8 cellular contexts compared by ENCODE assay signal in genomic region chr19:21835810-21836444, GRCh38. TPM values are rescaled to one million over a fixed set of nuclear protein-coding genes. Genes with fewer than 3 reads are reported as not detected.
A peak's percentile ranks its signal among the peaks of the same experiment; 100 is the strongest.
DNase-seq lines count a peak whose midpoint lies in the region; ATAC-seq and TF ChIP-seq lines count a peak whose summit lies in the region.

ZNF43 (minus strand) TSS chr19:21836182; CDS start chr19:21836038, 144 bp downstream.

- TF ChIP-seq CTCF in HL-60 (IDR thresholded peaks at IDR 0.05; ENCODE audit: insufficient read depth, low read length), result no peak
- no peak for TF ChIP-seq CTCF in RWPE1 (conservative IDR thresholded peaks at IDR 0.05; ENCODE audit: low read depth)
- TF ChIP-seq CTCF in fibroblast of villous mesenchyme (IDR thresholded peaks at IDR 0.05; ENCODE audit: insufficient read depth, low read depth, low read length), result no peak
- no peak for TF ChIP-seq CTCF in nephron progenitor cell (IDR thresholded peaks at IDR 0.05)

- POLR2A ChIA-PET in RWPE1 (lab: Yijun Ruan, JAX; ENCODE audit: low non-redundant PET), result interaction anchor here (1.0 kb wide), 1 partner anchor 439 kb away, joined by 3 read pairs; no protein-coding TSS in a partner anchor

- H3K27ac ChIP-seq in HL-60 (replicated peaks) (peak within 1 kb of the TSS; percentile 36), RWPE1 (peak within 1 kb of the TSS; percentile 91)

- H3K27me3 Mint-ChIP-seq in nephron progenitor cell (ENCODE audit: low read depth, poor library complexity), result peaks cover 9% of the 10 kb centered on the region
- no peaks in the 10 kb centered on the region for H3K27me3 Mint-ChIP-seq in stimulated activated naive CD8-positive, alpha-beta T cell treated with anti-CD3 and anti-CD28 coated beads, Interleukin-15, Interleukin-2, amounts not matched to agents 100 ng/mL and 50 ng/mL, for 24 hours

- H3K4me3 ChIP-seq in HL-60 (replicated peaks; ENCODE audit: insufficient read depth, low read length) (no peak within 1 kb of the TSS), fibroblast of villous mesenchyme (ENCODE audit: low read depth, low read length) (peak within 1 kb of the TSS; percentile 72)

- DNase-seq in CD1c-positive myeloid dendritic cell (ENCODE audit: extremely low spot score) (peak; percentile 93), HL-60 (ENCODE audit: low read depth in 1 of 2, low spot score in 1 of 2) (peak in 1 of 2 experiments; percentile 39), RWPE1 (ENCODE audit: low spot score) (peak; percentile 83), fibroblast of villous mesenchyme (ENCODE audit: low read depth) (peak; percentile 95), nephron progenitor cell (peak; percentile 83)
- peak; percentile 89 for DNase-seq in activated gamma-delta T cell treated with anti-CD3 and anti-CD28 coated beads, Interleukin-2, amount 50 U/mL, for 16 hours (ENCODE audit: low read depth)

- peaks cover 23% of the 10 kb centered on the region for H3K4me1 Mint-ChIP-seq in nephron progenitor cell
- peaks cover 46% of the 10 kb centered on the region for H3K4me1 Mint-ChIP-seq in stimulated activated naive CD8-positive, alpha-beta T cell treated with anti-CD3 and anti-CD28 coated beads, Interleukin-15, Interleukin-2, amounts not matched to agents 100 ng/mL and 50 ng/mL, for 24 hours (ENCODE audit: low read depth)

- peaks cover 54% of the 10 kb centered on the region for H3K9me3 Mint-ChIP-seq in nephron progenitor cell
- peaks cover 2% of the 10 kb centered on the region for H3K9me3 Mint-ChIP-seq in stimulated activated naive CD8-positive, alpha-beta T cell treated with anti-CD3 and anti-CD28 coated beads, Interleukin-15, Interleukin-2, amounts not matched to agents 100 ng/mL and 50 ng/mL, for 24 hours

- peaks cover 82% of the 10 kb centered on the region for H3K36me3 Mint-ChIP-seq in nephron progenitor cell (ENCODE audit: low read depth)
- peaks cover 69% of the 10 kb centered on the region for H3K36me3 Mint-ChIP-seq in stimulated activated naive CD8-positive, alpha-beta T cell treated with anti-CD3 and anti-CD28 coated beads, Interleukin-15, Interleukin-2, amounts not matched to agents 100 ng/mL and 50 ng/mL, for 24 hours (ENCODE audit: low read depth)

- H3K27ac Mint-ChIP-seq in nephron progenitor cell, result peak within 1 kb of the TSS; percentile 100
- peak within 1 kb of the TSS; percentile 97 for H3K27ac Mint-ChIP-seq in stimulated activated naive CD8-positive, alpha-beta T cell treated with anti-CD3 and anti-CD28 coated beads, Interleukin-15, Interleukin-2, amounts not matched to agents 100 ng/mL and 50 ng/mL, for 24 hours

- ATAC-seq in GM19438 (IDR thresholded peaks at IDR 0.05; ENCODE audit: low read depth, unreplicated experiment), result peak; percentile 97

- CTCF ChIA-PET in RWPE1 (lab: Yijun Ruan, JAX), result interaction anchor here (0.6 to 1.2 kb wide), 2 partner anchors 16 to 1173 kb away, joined by 3 read pairs; no protein-coding TSS in a partner anchor

- H3K27me3 ChIP-seq in HL-60 (ENCODE audit: insufficient read depth, poor library complexity, severe bottlenecking), result no peaks in the 10 kb centered on the region

- H3K4me3 Mint-ChIP-seq in nephron progenitor cell, result peak within 1 kb of the TSS; percentile 99
- peak within 1 kb of the TSS; percentile 95 for H3K4me3 Mint-ChIP-seq in stimulated activated naive CD8-positive, alpha-beta T cell treated with anti-CD3 and anti-CD28 coated beads, Interleukin-15, Interleukin-2, amounts not matched to agents 100 ng/mL and 50 ng/mL, for 24 hours

RNA-seq across cellular contexts. Expression of gene ZNF43, which starts in this region (rescaled TPM):
- 6.4 and 9.1 TPM in 2 replicates for total RNA-seq in fibroblast of villous mesenchyme
